ENCODE assay signal across 16 cellular contexts in genomic region chr13:21657538-21657937, GRCh38. TPM values are rescaled to one million over a fixed set of nuclear protein-coding genes. Genes with fewer than 3 reads are reported as not detected.
DNase-seq lines count a peak whose midpoint lies in the region; ATAC-seq and TF ChIP-seq lines count a peak whose summit lies in the region.
"Had no signal": no experiment of that assay in that cellular context is flagged by ENCODE, and none has a peak within 500 bp of the region (broad histone marks: within the 10 kb centered on the region; RNA-seq: fewer than 3 reads in every experiment).

No MANE protein-coding gene starts in this region.

- H3K9me3 ChIP-seq in GM23248 (ENCODE audit: low read depth) (no peaks in the 10 kb centered on the region), gastroesophageal sphincter (peaks cover 0 to 5% (median 0%) of the 10 kb centered on the region in 3 donors)
- H3K9me3 ChIP-seq: BE2C had no signal

- DNase-seq in ACHN = peak; percentile 42
- DNase-seq in GM23248 = peak; percentile 75
- peak; percentile 46 for DNase-seq in fibroblast of villous mesenchyme (ENCODE audit: low read depth)
- DNase-seq in stimulated activated naive CD4-positive, alpha-beta T cell treated with Interleukin-2 at 50 U/mL for 16 hours (lab: John Stamatoyannopoulos, UW) = no peak
- DNase-seq: activated naive CD4-positive, alpha-beta T cell treated with anti-CD3 and anti-CD28 coated beads for 36 hours; BE2C; immature natural killer cell; NCI-H1436 treated with DMSO at 0.1 percent for 48 hours; NCI-H510A treated with DMSO at 0.1 percent for 48 hours; stimulated activated CD4-positive, alpha-beta T cell treated with anti-CD3 and anti-CD28 coated beads, Interleukin-4, amount 100 ng/mL, for 24 hours had no signal

- H3K36me3 ChIP-seq in GM23248 (ENCODE audit: low read depth) (no peaks in the 10 kb centered on the region), gastroesophageal sphincter (no peaks in the 10 kb centered on the region)
- H3K36me3 ChIP-seq: BE2C, esophagus muscularis mucosa had no signal

- H3K9ac ChIP-seq in GM23248 = no peak overlapping the region

- ATAC-seq in SK-N-SH treated with all-trans-retinoic acid at 6 μM for 48 hours = peak; percentile 93
- no peak for ATAC-seq in gastroesophageal sphincter
- ATAC-seq in HG02852 (IDR thresholded peaks at IDR 0.05; ENCODE audit: unreplicated experiment) = no peak
- no peak for ATAC-seq in HG03520 (IDR thresholded peaks at IDR 0.05; ENCODE audit: unreplicated experiment)
- ATAC-seq: GM23338 had no signal

- H3K27me3 ChIP-seq in GM23248 (replicated peaks; ENCODE audit: insufficient read depth) = peaks cover 17% of the 10 kb centered on the region
- H3K27me3 ChIP-seq in gastroesophageal sphincter = peaks cover 28% of the 10 kb centered on the region
- H3K27me3 ChIP-seq: BE2C had no signal

- no peaks in the 10 kb centered on the region for H3K9me2 ChIP-seq in GM23248 (ENCODE audit: insufficient read depth)

- no peaks in the 10 kb centered on the region for H3K4me1 ChIP-seq in GM23248 (ENCODE audit: insufficient read depth)
- no peaks in the 10 kb centered on the region for H3K4me1 ChIP-seq in gastroesophageal sphincter
- H3K4me1 ChIP-seq: BE2C, esophagus muscularis mucosa had no signal

- H3K79me2 ChIP-seq in GM23248 (ENCODE audit: insufficient read depth) = no peaks in the 10 kb centered on the region

- H3K4me3 ChIP-seq in GM23248 = no peak overlapping the region
- no peak overlapping the region for H3K4me3 ChIP-seq in fibroblast of villous mesenchyme (ENCODE audit: low read depth, low read length)
- H3K4me3 ChIP-seq in gastroesophageal sphincter = no peak overlapping the region
- H3K4me3 ChIP-seq: esophagus muscularis mucosa, GM23338 had no signal

- WGBS in GM23248 (ENCODE audit: low coverage in 1 of 2, low lambda C conversion rate in 2 of 2, missing lambda C conversion rate in 2 of 2), 2 experiments = 28 to 30% methylated on average over 4 of the region's 4 CpGs
- 82 to 100% methylated on average over 1 to 4 of the region's 4 CpGs for WGBS in gastroesophageal sphincter (ENCODE audit: low coverage in 1 of 2), 2 donors

- no peak overlapping the region for H3K4me2 ChIP-seq in GM23248 (ENCODE audit: unreplicated experiment)
- H3K4me2 ChIP-seq: GM23338 had no signal

- in situ Hi-C loops in ACHN (cut with HindIII; ENCODE audit: low pct_ligation_motif_present, low pct_unique_long_range_greater_than_20kb, low sequenced_read_pairs) = no loop called here
- in situ Hi-C loops in GM23248 (cut with MboI) = no loop called here

- no peaks in the 10 kb centered on the region for H4K20me1 ChIP-seq in GM23248 (ENCODE audit: insufficient read depth)

- H2AFZ ChIP-seq in GM23248 = no peak overlapping the region
- H2AFZ ChIP-seq: GM23338 had no signal

- H3F3A ChIP-seq in GM23248 (ENCODE audit: insufficient read depth) = no peaks in the 10 kb centered on the region

- no peak for TF ChIP-seq POLR2A in gastroesophageal sphincter (IDR thresholded peaks at IDR 0.05)

- H3K27ac ChIP-seq in GM23248 (no peak overlapping the region), gastroesophageal sphincter (no peak overlapping the region)
- H3K27ac ChIP-seq: esophagus muscularis mucosa had no signal

- no peak for TF ChIP-seq EP300 in gastroesophageal sphincter (IDR thresholded peaks at IDR 0.05)

- TF ChIP-seq CTCF in fibroblast of villous mesenchyme (IDR thresholded peaks at IDR 0.05; ENCODE audit: insufficient read depth, low read depth, low read length) (no peak), gastroesophageal sphincter (IDR thresholded peaks at IDR 0.05) (no peak)

TF ChIP-seq in SK-N-SH treated with all-trans-retinoic acid at 6 μM for 48 hours, 23 proteins besides CTCF, POLR2A, EP300 and RAD21:
- no peak for TF ChIP-seq PPARA (CRISPR knock-in tag; IDR thresholded peaks at IDR 0.05; ENCODE audit: borderline replicate concordance)

RNA-seq across cellular contexts. Expression of gene FGF9, which starts 13.3 kb away (rescaled TPM):
- total RNA-seq in GM23248 (2014; rRNA removed; shearing (Covaris generic)) = 0.65 TPM in 1 of 2 replicates, not detected in the other
- polyA plus RNA-seq in GM23248 (2016; fragmentation: Nextera tagmentation; extraction: Ambion mirVana) = 0.39 and 0.75 TPM in 2 replicates
- total RNA-seq in fibroblast of villous mesenchyme (0.64 and 4.7 TPM in 2 replicates), gastroesophageal sphincter (1 to 10 TPM in 3 of 4 donors, under 1 TPM in 1; 0.13 to 2.1 (median 1.3) TPM)
- total RNA-seq: activated naive CD4-positive, alpha-beta T cell treated with anti-CD3 and anti-CD28 coated beads for 36 hours; GM23338 had no signal

RNA-seq across cellular contexts. Expression of gene MICU2, which starts 53.6 kb away (rescaled TPM):
- total RNA-seq in GM23248 (2014; rRNA removed; shearing (Covaris generic)) = 44.1 and 61.7 TPM in 2 replicates
- 40.6 and 41.4 TPM in 2 replicates for polyA plus RNA-seq in GM23248 (2016; fragmentation: Nextera tagmentation; extraction: Ambion mirVana)
- total RNA-seq in fibroblast of villous mesenchyme (42.8 and 56.6 TPM in 2 replicates), gastroesophageal sphincter (10 to 100 TPM; 35.2 to 67.7 (median 42.0) TPM)
